ENCODE assay signal across 36 cellular contexts in the genomic region with DNA sequence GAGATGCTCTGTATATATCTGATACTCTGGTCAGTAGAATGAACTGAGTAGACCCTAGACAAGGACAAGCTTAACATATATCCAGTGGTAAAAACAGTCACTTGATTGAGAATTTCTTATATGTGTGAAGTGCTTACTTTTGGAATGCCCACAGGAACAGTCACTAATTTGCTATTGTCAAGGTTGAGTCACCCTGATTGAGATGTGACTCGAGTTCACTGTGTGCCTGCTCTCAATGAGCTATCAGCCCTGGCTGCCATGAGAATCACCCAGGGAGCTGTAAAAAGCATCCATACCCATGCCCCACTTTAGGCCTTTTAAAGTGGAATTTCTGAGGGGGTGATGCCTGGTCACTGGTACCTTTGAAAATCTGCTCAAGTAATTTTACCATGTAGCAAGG.
"Had no signal": no experiment of that assay in that cellular context is flagged by ENCODE, and none has a peak within 500 bp of the region (broad histone marks: within the 10 kb centered on the region; RNA-seq: fewer than 3 reads in every experiment).

No MANE protein-coding gene starts in this region.

- ATAC-seq: activated CD4-positive, CD25-positive, alpha-beta regulatory T cell treated with anti-CD3 and anti-CD28 coated beads, Interleukin-2, amount 50 U/mL, for 24 hours; activated CD8-positive, alpha-beta memory T cell treated with anti-CD3 and anti-CD28 coated beads, Interleukin-2, amount 10 ng/mL, durations not matched to agents 7 days and 5 days; activated CD8-positive, alpha-beta T cell treated with anti-CD3 and anti-CD28 coated beads, Interleukin-2, amount 10 ng/mL, durations not matched to agents 7 days and 5 days; effector memory CD8-positive, alpha-beta T cell; esophagus mucosa; gastrocnemius medialis; heart left ventricle; T-helper 17 cell had no signal

- DNase-seq: activated B cell treated with CpG ODN at 0.5 μM for 24 hours; activated CD4-positive, alpha-beta memory T cell treated with anti-CD3 and anti-CD28 coated beads for 36 hours; activated CD4-positive, alpha-beta T cell treated with anti-CD3 and anti-CD28 coated beads, Interleukin-2, amount 10 ng/mL, durations not matched to agents 24 days and 14 days; activated CD8-positive, alpha-beta memory T cell treated with anti-CD3 and anti-CD28 coated beads, Interleukin-2, amount 10 ng/mL, durations not matched to agents 7 days and 5 days; activated CD8-positive, alpha-beta memory T cell treated with anti-CD3 and anti-CD28 coated beads, Interleukin-2, amount 50 U/mL, for 4 hours; activated CD8-positive, alpha-beta T cell treated with anti-CD3 and anti-CD28 coated beads, Interleukin-2, amount 10 ng/mL, durations not matched to agents 7 days and 5 days; activated gamma-delta T cell; activated naive CD4-positive, alpha-beta T cell treated with anti-CD3 and anti-CD28 coated beads, Interleukin-2, amount 50 U/mL, for 16 hours; activated naive CD4-positive, alpha-beta T cell treated with Interleukin-2 at 50 U/mL for 16 hours; activated T-cell treated with anti-CD3 and anti-CD28 coated beads, Interleukin-2, amount 50 U/mL, for 1 hour; activated T-cell treated with anti-CD3 and anti-CD28 coated beads, Interleukin-2, amount 50 U/mL, for 48 hours; amniotic stem cell; anterior cingulate cortex; brain microvascular endothelial cell; caudate nucleus; cortex of kidney; dermis blood vessel endothelial cell; effector CD4-positive, alpha-beta T cell; effector memory CD8-positive, alpha-beta T cell; foreskin fibroblast; gastrocnemius medialis; glutamatergic neuron; heart left ventricle; T-helper 1 cell; T-helper 17 cell; T1000; WERI-Rb-1 had no signal

- H3K27ac Mint-ChIP-seq: activated B cell treated with CpG ODN at 0.5 μM for 24 hours; activated CD4-positive, alpha-beta memory T cell treated with anti-CD3 and anti-CD28 coated beads for 36 hours; activated CD4-positive, alpha-beta T cell treated with anti-CD3 and anti-CD28 coated beads, Interleukin-2, amount 10 ng/mL, durations not matched to agents 24 days and 14 days; activated CD8-positive, alpha-beta memory T cell treated with anti-CD3 and anti-CD28 coated beads, Interleukin-2, amount 10 ng/mL, durations not matched to agents 7 days and 5 days; activated CD8-positive, alpha-beta T cell treated with anti-CD3 and anti-CD28 coated beads, Interleukin-2, amount 10 ng/mL, durations not matched to agents 7 days and 5 days; activated naive CD8-positive, alpha-beta T cell; activated T-helper 1 cell treated with anti-CD3 and anti-CD28 coated beads, Interleukin-12 subunit alpha, Interleukin-12 subunit beta, Interleukin-2, Interleukin-4 antibody, amounts not matched to agents 30 ng/mL and 10 ng/mL and 1 ng/mL, durations not matched to agents 14 hours and 24 hours and 36 hours; effector memory CD8-positive, alpha-beta T cell; T-helper 17 cell; T-helper 2 cell treated with Interferon-gamma antibody and Interleukin-4, amounts not matched to agents 5 μg/mL and 100 μg/mL, for 36 hours had no signal

- H3K9me3 Mint-ChIP-seq: activated B cell treated with CpG ODN at 0.5 μM for 24 hours; activated CD4-positive, alpha-beta memory T cell treated with anti-CD3 and anti-CD28 coated beads for 36 hours; activated CD4-positive, alpha-beta T cell treated with anti-CD3 and anti-CD28 coated beads, Interleukin-2, amount 10 ng/mL, durations not matched to agents 24 days and 14 days; activated T-helper 1 cell treated with anti-CD3 and anti-CD28 coated beads, Interleukin-12 subunit alpha, Interleukin-12 subunit beta, Interleukin-2, Interleukin-4 antibody, amounts not matched to agents 30 ng/mL and 10 ng/mL and 1 ng/mL, durations not matched to agents 14 hours and 24 hours and 36 hours; effector memory CD8-positive, alpha-beta T cell; T-helper 2 cell treated with Interferon-gamma antibody and Interleukin-4, amounts not matched to agents 5 μg/mL and 100 μg/mL, for 36 hours had no signal

- H3K4me1 ChIP-seq: gastrocnemius medialis, heart left ventricle had no signal

- H3K36me3 Mint-ChIP-seq: activated CD4-positive, alpha-beta memory T cell treated with anti-CD3 and anti-CD28 coated beads for 36 hours; activated CD8-positive, alpha-beta memory T cell treated with anti-CD3 and anti-CD28 coated beads, Interleukin-2, amount 10 ng/mL, durations not matched to agents 7 days and 5 days; activated naive CD8-positive, alpha-beta T cell had no signal

- H3K27me3 ChIP-seq: brain microvascular endothelial cell, gastrocnemius medialis, heart left ventricle had no signal

- H3K36me3 ChIP-seq: brain microvascular endothelial cell, gastrocnemius medialis, heart left ventricle, WERI-Rb-1 had no signal

- FAIRE-seq: astrocyte, colon, endometrium, endothelial cell of umbilical vein had no signal

- H3K4me1 Mint-ChIP-seq: activated B cell treated with CpG ODN at 0.5 μM for 24 hours; activated CD4-positive, alpha-beta T cell treated with anti-CD3 and anti-CD28 coated beads, Interleukin-2, amount 10 ng/mL, durations not matched to agents 24 days and 14 days; activated CD8-positive, alpha-beta memory T cell treated with anti-CD3 and anti-CD28 coated beads, Interleukin-2, amount 10 ng/mL, durations not matched to agents 7 days and 5 days; T-helper 17 cell had no signal

- H3K27ac ChIP-seq: brain microvascular endothelial cell, gastrocnemius medialis, heart left ventricle, WERI-Rb-1 had no signal

- H3K4me3 Mint-ChIP-seq: activated B cell treated with CpG ODN at 0.5 μM for 24 hours; activated CD4-positive, alpha-beta memory T cell treated with anti-CD3 and anti-CD28 coated beads for 36 hours; activated CD4-positive, alpha-beta T cell treated with anti-CD3 and anti-CD28 coated beads, Interleukin-2, amount 10 ng/mL, durations not matched to agents 24 days and 14 days; activated CD8-positive, alpha-beta memory T cell treated with anti-CD3 and anti-CD28 coated beads, Interleukin-2, amount 10 ng/mL, durations not matched to agents 7 days and 5 days; activated CD8-positive, alpha-beta T cell treated with anti-CD3 and anti-CD28 coated beads, Interleukin-2, amount 10 ng/mL, durations not matched to agents 7 days and 5 days; activated naive CD8-positive, alpha-beta T cell; activated T-helper 1 cell treated with anti-CD3 and anti-CD28 coated beads, Interleukin-12 subunit alpha, Interleukin-12 subunit beta, Interleukin-2, Interleukin-4 antibody, amounts not matched to agents 30 ng/mL and 10 ng/mL and 1 ng/mL, durations not matched to agents 14 hours and 24 hours and 36 hours; effector memory CD8-positive, alpha-beta T cell; T-helper 17 cell; T-helper 2 cell treated with Interferon-gamma antibody and Interleukin-4, amounts not matched to agents 5 μg/mL and 100 μg/mL, for 36 hours had no signal

- H3K9me3 ChIP-seq: gastrocnemius medialis, heart left ventricle had no signal

- H3K4me3 ChIP-seq: gastrocnemius medialis, heart left ventricle had no signal

- H3K27me3 Mint-ChIP-seq: activated CD4-positive, alpha-beta T cell treated with anti-CD3 and anti-CD28 coated beads, Interleukin-2, amount 10 ng/mL, durations not matched to agents 24 days and 14 days; activated CD8-positive, alpha-beta memory T cell treated with anti-CD3 and anti-CD28 coated beads, Interleukin-2, amount 10 ng/mL, durations not matched to agents 7 days and 5 days; effector memory CD8-positive, alpha-beta T cell had no signal
